8 cellular contexts compared by ENCODE assay signal in genomic region chr17:44006581-44007345, GRCh38. TPM values are rescaled to one million over a fixed set of nuclear protein-coding genes. Genes with fewer than 3 reads are reported as not detected.
DNase-seq lines count a peak whose midpoint lies in the region; ATAC-seq and TF ChIP-seq lines count a peak whose summit lies in the region.

No MANE protein-coding gene starts in this region.

- H2AFZ ChIP-seq in GM23338: peak overlapping the region; percentile 86

- H3K9me2 ChIP-seq in GM23338 (ENCODE audit: insufficient read depth): no peaks in the 10 kb centered on the region

- H3K79me2 ChIP-seq in GM23338 (replicated peaks; ENCODE audit: insufficient read depth): no peaks in the 10 kb centered on the region

- peak; percentile 44 to 52 for TF ChIP-seq CTCF in GM23338 (conservative IDR thresholded peaks at IDR 0.05; ENCODE audit: low read depth in 2 of 2)
- no peak for TF ChIP-seq CTCF in NB4 (IDR thresholded peaks at IDR 0.05; ENCODE audit: low read depth, low read length)
- no peak for TF ChIP-seq CTCF in omental fat pad (IDR thresholded peaks at IDR 0.05)
- peak; percentile 23 to 48 for TF ChIP-seq CTCF in suprapubic skin (IDR thresholded peaks at IDR 0.05)

- H4K20me1 ChIP-seq in GM23338 (replicated peaks; ENCODE audit: insufficient read depth): peaks cover 10% of the 10 kb centered on the region; the same call in 1 of the 2 replicates

- no peaks in the 10 kb centered on the region for H3K9me3 ChIP-seq in suprapubic skin

- DNase-seq in DMS 273 (lab: John Stamatoyannopoulos, UW; ENCODE audit: unreplicated experiment): peak; percentile 99
- DNase-seq in GM23338 (ENCODE audit: low spot score): peak; percentile 99
- peak; percentile 96 for DNase-seq in NB4 (ENCODE audit: low read depth)
- DNase-seq in SK-N-DZ (ENCODE audit: low spot score): peak; percentile 97
- DNase-seq in activated naive CD4-positive, alpha-beta T cell treated with anti-CD3 and anti-CD28 coated beads for 36 hours: peak; percentile 100
- DNase-seq in glomerular endothelial cell (ENCODE audit: extremely low read depth, low read depth, low spot score): peak; percentile 61
- peak; percentile 98 for DNase-seq in omental fat pad (ENCODE audit: low spot score)
- peak; percentile 99 for DNase-seq in suprapubic skin (ENCODE audit: low spot score in 2 of 2)

- no peaks in the 10 kb centered on the region for H3K36me3 ChIP-seq in GM23338 (ENCODE audit: insufficient read depth)
- H3K36me3 ChIP-seq in suprapubic skin: peaks cover 5% of the 10 kb centered on the region

- peaks cover 16% of the 10 kb centered on the region for H3K36me3 Mint-ChIP-seq in GM23338 (ENCODE audit: low read depth)
- H3K36me3 Mint-ChIP-seq in activated naive CD4-positive, alpha-beta T cell treated with anti-CD3 and anti-CD28 coated beads for 36 hours (ENCODE audit: low read depth): peaks cover 6% of the 10 kb centered on the region

- H3K27me3 Mint-ChIP-seq in GM23338 (ENCODE audit: insufficient read depth, low read depth, poor library complexity): peaks cover 45% of the 10 kb centered on the region
- peaks cover 18% of the 10 kb centered on the region for H3K27me3 Mint-ChIP-seq in activated naive CD4-positive, alpha-beta T cell treated with anti-CD3 and anti-CD28 coated beads for 36 hours (ENCODE audit: low read depth)

- peak overlapping the region; percentile 77; the same call in 1 of the 2 replicates for H3K27ac Mint-ChIP-seq in GM23338
- no peak overlapping the region for H3K27ac Mint-ChIP-seq in activated naive CD4-positive, alpha-beta T cell treated with anti-CD3 and anti-CD28 coated beads for 36 hours

- CTCF ChIA-PET in activated naive CD4-positive, alpha-beta T cell treated with anti-CD3 and anti-CD28 coated beads for 36 hours (lab: Charles Lee): interaction anchor here (1.1 kb wide), 1 partner anchor 97 kb away, joined by 5 read pairs; no protein-coding TSS in a partner anchor

- H3K4me1 ChIP-seq in GM23338 (ENCODE audit: insufficient read depth): peaks cover 14% of the 10 kb centered on the region
- H3K4me1 ChIP-seq in suprapubic skin: peaks cover 41% of the 10 kb centered on the region

- peaks cover 18% of the 10 kb centered on the region for H3K4me1 Mint-ChIP-seq in GM23338
- peaks cover 31% of the 10 kb centered on the region for H3K4me1 Mint-ChIP-seq in activated naive CD4-positive, alpha-beta T cell treated with anti-CD3 and anti-CD28 coated beads for 36 hours (ENCODE audit: low read depth)

- TF ChIP-seq EP300 in suprapubic skin (IDR thresholded peaks at IDR 0.05): no peak

- H3K9me3 Mint-ChIP-seq in GM23338: no peaks in the 10 kb centered on the region
- H3K9me3 Mint-ChIP-seq in activated naive CD4-positive, alpha-beta T cell treated with anti-CD3 and anti-CD28 coated beads for 36 hours: no peaks in the 10 kb centered on the region

- H3K4me3 Mint-ChIP-seq in GM23338: peak overlapping the region; percentile 84
- H3K4me3 Mint-ChIP-seq in activated naive CD4-positive, alpha-beta T cell treated with anti-CD3 and anti-CD28 coated beads for 36 hours: peak overlapping the region; percentile 81

- intact Hi-C loops in activated naive CD4-positive, alpha-beta T cell treated with anti-CD3 and anti-CD28 coated beads for 36 hours (cut with micrococcal nuclease): loop anchor here (1.0 to 5.0 kb wide), 5 partner anchors 36 to 287 kb away; partner anchors contain the start of genes G6PC3, HDAC5 and HROB

- H3K4me2 ChIP-seq in GM23338: peak overlapping the region; percentile 99

- TF ChIP-seq POLR2A in NB4 (IDR thresholded peaks at IDR 0.05; ENCODE audit: extremely low read depth, insufficient read length) (no peak), suprapubic skin (IDR thresholded peaks at IDR 0.05) (no peak)

- H3K27ac ChIP-seq in GM23338 (ENCODE audit: low read depth) (peak overlapping the region; percentile 50; the same call in 1 of the 2 replicates), suprapubic skin (peak overlapping the region; percentile 22)

- ATAC-seq in GM23338: peak; percentile 41
- ATAC-seq in omental fat pad (ENCODE audit: low FRiP score): peak; percentile 92

- H3F3A ChIP-seq in GM23338 (replicated peaks; ENCODE audit: low read depth): peaks cover 12% of the 10 kb centered on the region; the same call in 1 of the 2 replicates

- WGBS in suprapubic skin: under 1% methylated on average over 37 of the region's 40 CpGs

- H3K4me3 ChIP-seq in GM23338 (peak overlapping the region; percentile 97), NB4 (ENCODE audit: low read depth, low read length) (peak overlapping the region; percentile 28), suprapubic skin (peak overlapping the region; percentile 57)

- H3K27me3 ChIP-seq in GM23338 (ENCODE audit: insufficient read depth): peaks cover 38% of the 10 kb centered on the region
- H3K27me3 ChIP-seq in suprapubic skin: peaks cover 22% of the 10 kb centered on the region

TF ChIP-seq in GM23338, 12 proteins besides CTCF, POLR2A, EP300 and RAD21:
- TF ChIP-seq, protein P1, sequence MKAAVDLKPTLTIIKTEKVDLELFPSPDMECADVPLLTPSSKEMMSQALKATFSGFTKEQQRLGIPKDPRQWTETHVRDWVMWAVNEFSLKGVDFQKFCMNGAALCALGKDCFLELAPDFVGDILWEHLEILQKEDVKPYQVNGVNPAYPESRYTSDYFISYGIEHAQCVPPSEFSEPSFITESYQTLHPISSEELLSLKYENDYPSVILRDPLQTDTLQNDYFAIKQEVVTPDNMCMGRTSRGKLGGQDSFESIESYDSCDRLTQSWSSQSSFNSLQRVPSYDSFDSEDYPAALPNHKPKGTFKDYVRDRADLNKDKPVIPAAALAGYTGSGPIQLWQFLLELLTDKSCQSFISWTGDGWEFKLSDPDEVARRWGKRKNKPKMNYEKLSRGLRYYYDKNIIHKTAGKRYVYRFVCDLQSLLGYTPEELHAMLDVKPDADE (IDR thresholded peaks at IDR 0.05): 0 out of 2 replicates have a peak, but pooled peaks have one; percentile 43
- TF ChIP-seq EZH2phosphoT487 (IDR thresholded peaks at IDR 0.05; ENCODE audit: unreplicated experiment): no peak
- no peak for TF ChIP-seq NANOG (IDR thresholded peaks at IDR 0.05; ENCODE audit: borderline replicate concordance)
- peak; percentile 65; the same call in 1 of the 2 replicates for TF ChIP-seq POLR2AphosphoS5 (IDR thresholded peaks at IDR 0.05; ENCODE audit: low read depth)
- TF ChIP-seq ZNF331 (CRISPR knock-in tag; IDR thresholded peaks at IDR 0.05; ENCODE audit: low read depth): no peak
- TF ChIP-seq EZH2 (IDR thresholded peaks at IDR 0.05; ENCODE audit: low read depth, unreplicated experiment): no peak

RNA-seq across cellular contexts. Expression of gene NAGS, which starts 2.3 kb away (rescaled TPM):
- total RNA-seq in GM23338 (2014; rRNA removed; shearing (Covaris generic)): 7.2 and 7.7 TPM in 2 replicates
- polyA plus RNA-seq in GM23338 (2016; fragmentation: Nextera tagmentation; extraction: Ambion mirVana): 4.1 and 4.2 TPM in 2 replicates
- polyA plus RNA-seq in SK-N-DZ (2014; cell fraction: cytosol; rRNA removed): 2.3 and 2.6 TPM in 2 replicates
- 1.2 and 3.4 TPM in 2 replicates for polyA plus RNA-seq in SK-N-DZ (2014; cell fraction: nucleus; rRNA removed)
- total RNA-seq in activated naive CD4-positive, alpha-beta T cell treated with anti-CD3 and anti-CD28 coated beads for 36 hours: under 1 TPM; 0.17 to 0.31 TPM
- 1.8 and 4.6 TPM in 2 replicates for total RNA-seq in glomerular endothelial cell
- 1 to 10 TPM in 1 of 4 donors, under 1 TPM in 3; 0.37 to 1.6 (median 0.77) TPM for total RNA-seq in omental fat pad
- 1 to 10 TPM in 2 of 4 donors, under 1 TPM in 2; 0.73 to 1.9 (median 0.99) TPM for total RNA-seq in suprapubic skin

RNA-seq across cellular contexts. Expression of gene TMEM101, which starts 8.0 kb away (rescaled TPM):
- total RNA-seq in GM23338 (2014; rRNA removed; shearing (Covaris generic)): 31.6 and 38.4 TPM in 2 replicates
- polyA plus RNA-seq in GM23338 (2016; fragmentation: Nextera tagmentation; extraction: Ambion mirVana): 15.9 and 19.7 TPM in 2 replicates
- polyA plus RNA-seq in SK-N-DZ (2014; cell fraction: cytosol; rRNA removed): 83.1 and 84.0 TPM in 2 replicates
- polyA plus RNA-seq in SK-N-DZ (2014; cell fraction: nucleus; rRNA removed): 57.5 and 57.8 TPM in 2 replicates
- total RNA-seq in activated naive CD4-positive, alpha-beta T cell treated with anti-CD3 and anti-CD28 coated beads for 36 hours: 10 to 100 TPM; 25.6 to 26.7 TPM
- 30.0 and 37.2 TPM in 2 replicates for total RNA-seq in glomerular endothelial cell
- 10 to 100 TPM; 17.3 to 37.0 (median 26.8) TPM for total RNA-seq in omental fat pad
- 10 to 100 TPM; 20.7 to 48.5 (median 43.6) TPM for total RNA-seq in suprapubic skin

RNA-seq across cellular contexts. Expression of gene PYY, which starts 53.0 kb away (rescaled TPM):
- total RNA-seq in GM23338 (2014; rRNA removed; shearing (Covaris generic)): 0.56 TPM in 1 of 2 replicates, not detected in the other
- 6.6 and 8.5 TPM in 2 replicates for polyA plus RNA-seq in GM23338 (2016; fragmentation: Nextera tagmentation; extraction: Ambion mirVana)
- 5.0 and 5.9 TPM in 2 replicates for polyA plus RNA-seq in SK-N-DZ (2014; cell fraction: cytosol; rRNA removed)
- polyA plus RNA-seq in SK-N-DZ (2014; cell fraction: nucleus; rRNA removed): 0.73 and 2.0 TPM in 2 replicates
- not detected for total RNA-seq in activated naive CD4-positive, alpha-beta T cell treated with anti-CD3 and anti-CD28 coated beads for 36 hours
- total RNA-seq in glomerular endothelial cell (0.64 TPM in 1 of 2 replicates, not detected in the other), omental fat pad (not detected), suprapubic skin (not detected)

RNA-seq across cellular contexts. Expression of gene LSM12, which starts 59.7 kb away (rescaled TPM):
- total RNA-seq in GM23338 (2014; rRNA removed; shearing (Covaris generic)): 64.4 and 72.7 TPM in 2 replicates
- polyA plus RNA-seq in GM23338 (2016; fragmentation: Nextera tagmentation; extraction: Ambion mirVana): 226 and 241 TPM in 2 replicates
- polyA plus RNA-seq in SK-N-DZ (2014; cell fraction: cytosol; rRNA removed): 40.5 and 43.3 TPM in 2 replicates
- polyA plus RNA-seq in SK-N-DZ (2014; cell fraction: nucleus; rRNA removed): 18.4 and 18.9 TPM in 2 replicates
- total RNA-seq in activated naive CD4-positive, alpha-beta T cell treated with anti-CD3 and anti-CD28 coated beads for 36 hours: 10 to 100 TPM; 79.8 to 83.9 TPM
- total RNA-seq in glomerular endothelial cell: 44.3 and 55.3 TPM in 2 replicates
- 10 to 100 TPM; 24.6 to 52.9 (median 47.4) TPM for total RNA-seq in omental fat pad
- total RNA-seq in suprapubic skin: 10 to 100 TPM; 27.8 to 44.6 (median 33.3) TPM

Comparison
In these comparisons a context has a peak if more than half of its experiments do, and no peak if none do; other contexts are left out.
1. Peak in every context shown above with its lines: DNase-seq, ATAC-seq, H3K4me3 ChIP-seq and H3K27ac ChIP-seq.
2. H3K4me3 ChIP-seq: peak in every context shown above with its lines; median percentile 97 in GM23338; 57 in suprapubic skin; 28 in NB4.
3. CTCF ChIP-seq: peak in GM23338 (2 of 2) and suprapubic skin (2 of 2); none in NB4 (single experiment) and omental fat pad (0 of 3).